ENCODE assay signal across 22 cellular contexts in the genomic region with DNA sequence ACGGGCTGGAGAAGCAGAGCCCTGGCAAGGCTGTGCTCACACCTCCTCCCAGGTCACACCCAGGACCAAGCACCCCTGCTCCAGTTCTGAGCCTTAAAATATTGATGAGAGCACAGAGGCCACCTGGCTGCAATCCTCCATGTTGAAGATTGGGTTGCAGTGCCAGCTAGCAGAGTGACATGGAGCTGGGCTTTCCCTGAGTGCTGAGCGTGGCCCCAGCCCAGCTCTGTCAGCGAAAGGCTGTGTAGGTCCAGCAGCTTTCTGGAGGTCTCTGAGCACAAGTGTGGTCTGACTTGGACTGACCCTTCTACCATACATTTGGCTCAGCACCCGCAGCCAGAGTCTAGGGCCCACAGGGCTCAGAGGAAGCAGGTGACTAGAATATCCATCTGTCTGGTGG.
"Had no signal": no experiment of that assay in that cellular context is flagged by ENCODE, and none has a peak within 500 bp of the region (broad histone marks: within the 10 kb centered on the region; RNA-seq: fewer than 3 reads in every experiment).

No MANE protein-coding gene starts in this region.

- H2AFZ ChIP-seq: hepatocyte had no signal

- H3K9me3 ChIP-seq: breast epithelium, esophagus muscularis mucosa, neutrophil, pancreas, suprapubic skin, transverse colon, vagina had no signal

- H3K4me2 ChIP-seq: hepatocyte had no signal

- H3K27me3 ChIP-seq: breast epithelium, esophagus muscularis mucosa, hepatocyte, pancreas, suprapubic skin, transverse colon, vagina had no signal

- H3K27ac ChIP-seq: coronary artery, neutrophil, suprapubic skin, vagina had no signal

- H3K4me3 ChIP-seq: breast epithelium, coronary artery, esophagus muscularis mucosa, hepatocyte, pancreas, suprapubic skin, transverse colon, vagina had no signal

- ATAC-seq: activated naive CD4-positive, alpha-beta T cell treated with anti-CD3 and anti-CD28 coated beads, Interleukin-2, amount 50 U/mL, for 72 hours; activated T-helper 17 cell treated with anti-CD3 and anti-CD28 coated beads, Interleukin-2, amount 50 U/mL, for 72 hours; left ventricle myocardium superior; pancreas; right cardiac atrium; stimulated activated naive CD8-positive, alpha-beta T cell treated with anti-CD3 and anti-CD28 coated beads, Interleukin-15, amount 100 ng/mL, for 72 hours had no signal

- DNase-seq: activated CD8-positive, alpha-beta memory T cell treated with anti-CD3 and anti-CD28 coated beads for 24 hours; activated CD8-positive, alpha-beta memory T cell treated with anti-CD3 and anti-CD28 coated beads, Interleukin-2, amount 50 U/mL, for 4 hours; activated T-cell treated with anti-CD3 and anti-CD28 coated beads, Interleukin-2, amount 50 U/mL, for 24 hours; glutamatergic neuron; kidney glomerular epithelial cell; left ventricle myocardium superior; mammary epithelial cell; pancreas; right cardiac atrium; stimulated activated CD4-positive, alpha-beta T cell treated with anti-CD3 and anti-CD28 coated beads, Interleukin-1b, Interleukin-23, amount 100 ng/mL, for 48 hours; stimulated activated naive CD8-positive, alpha-beta T cell treated with anti-CD3 and anti-CD28 coated beads, Interleukin-15, amount 100 ng/mL, for 72 hours; T-helper 9 cell; transverse colon had no signal

- H3K36me3 ChIP-seq: breast epithelium, esophagus muscularis mucosa, neutrophil, pancreas, suprapubic skin, transverse colon, vagina had no signal
